In the genomic region with DNA sequence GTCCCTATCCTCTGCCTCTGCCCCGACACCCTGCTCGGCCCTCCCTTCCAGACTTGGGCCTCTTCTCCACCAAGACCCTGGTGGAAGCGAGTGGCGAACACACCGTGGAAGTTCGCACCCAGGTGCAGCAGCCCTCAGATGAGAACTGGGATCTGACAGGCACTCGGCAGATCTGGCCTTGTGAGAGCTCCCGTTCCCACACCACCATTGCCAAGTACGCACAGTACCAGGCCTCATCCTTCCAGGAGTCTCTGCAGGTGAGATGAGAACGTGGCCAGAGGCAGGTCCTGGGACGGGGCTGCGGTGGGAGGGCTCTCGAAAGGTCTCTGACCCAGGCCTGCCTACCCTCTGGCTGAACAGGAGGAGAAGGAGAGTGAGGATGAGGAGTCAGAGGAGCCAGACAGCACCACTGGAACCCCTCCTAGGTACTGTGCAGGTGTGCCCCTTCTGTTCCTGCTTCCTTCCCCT, we compare ENCODE assay signal across 8 cellular contexts. TPM values are rescaled to one million over a fixed set of nuclear protein-coding genes. Genes with fewer than 3 reads are reported as not detected.
DNase-seq lines count a peak whose midpoint lies in the region; ATAC-seq, FAIRE-seq and TF ChIP-seq lines count a peak whose summit lies in the region.

No MANE protein-coding gene starts in this region.

- no peak overlapping the region; the same call in 1 of the 2 replicates for H3K18ac ChIP-seq in H1 (ENCODE audit: extremely low read depth, low read length)

- intact Hi-C loops in prostate gland (cut with DNase I), result loop anchor here (2.0 kb wide), 1 partner anchor 28 kb away; no protein-coding TSS in a partner anchor

- no peak overlapping the region for H3K14ac ChIP-seq in H1 (ENCODE audit: insufficient read length)

- H3K4me1 Mint-ChIP-seq in activated T-cell treated with anti-CD3 and anti-CD28 coated beads, Interleukin-2, amount 50 U/mL, for 4 hours (ENCODE audit: low read depth), result peaks cover 43% of the 10 kb centered on the region
- peaks cover 54% of the 10 kb centered on the region for H3K4me1 Mint-ChIP-seq in stimulated activated memory B cell treated with anti-CD40 and anti-IgM and Interleukin-4, amounts not matched to agents 10 μg/mL and 1 μg/mL and 100 μg/mL, for 72 hours

- no peak for DNase-seq in activated T-cell treated with anti-CD3 and anti-CD28 coated beads, Interleukin-2, amount 50 U/mL, for 4 hours
- DNase-seq in activated T-cell treated with anti-CD3 and anti-CD28 coated beads for 4 hours (no peak), H1 (ENCODE audit: low read depth in 1 of 2, low spot score in 2 of 2) (no peak), HK-2 (ENCODE audit: unreplicated experiment) (no peak), prostate gland (ENCODE audit: low spot score) (no peak)

- POLR2A ChIA-PET in H1 (lab: Charles Lee; ENCODE audit: partially characterized antibody), result interaction anchor here (0.8 to 4.0 kb wide), 4 partner anchors 9 to 18 kb away, joined by 3 to 24 read pairs (median 4); no protein-coding TSS in a partner anchor

- H3K9ac ChIP-seq in SU-DHL-6 (ENCODE audit: low read length), result peak overlapping the region; percentile 61
- no peak overlapping the region for H3K9ac ChIP-seq in H1 (replicated peaks in 1 of 4; ENCODE audit: extremely low read depth in 1 of 4, low read depth in 3 of 4, low read length in 3 of 4)

- no peaks in the 10 kb centered on the region for H3K27me3 ChIP-seq in SU-DHL-6 (ENCODE audit: low read length)
- peaks cover 28 to 46% (median 42%) of the 10 kb centered on the region in 4 experiments for H3K27me3 ChIP-seq in H1 (replicated peaks in 1 of 4; ENCODE audit: control insufficient read depth in 3 of 4, extremely low read depth in 1 of 4, insufficient read depth in 3 of 4, low read length in 3 of 4)
- no peaks in the 10 kb centered on the region for H3K27me3 ChIP-seq in prostate gland (replicated peaks; ENCODE audit: insufficient read depth)

- no peaks in the 10 kb centered on the region for H3K79me1 ChIP-seq in H1 (ENCODE audit: low read depth, low read length)

- no peak for FAIRE-seq in H1 (lab: Jason Lieb, UNC)

- no peak for TF ChIP-seq POLR2A in H1 (IDR thresholded peaks at IDR 0.05; ENCODE audit: control extremely low read depth in 1 of 2, low read depth in 2 of 2, low read length in 2 of 2)
- no peak for TF ChIP-seq POLR2A in prostate gland (IDR thresholded peaks at IDR 0.05)

- no peak overlapping the region; the same call in 1 of the 2 replicates for H2BK15ac ChIP-seq in H1 (ENCODE audit: low read length)

- H3K4ac ChIP-seq in H1 (replicated peaks; ENCODE audit: insufficient read length, low read depth, low read length), result no peak overlapping the region

- peak overlapping the region; percentile 42; the same call in 1 of the 2 replicates for H2AK5ac ChIP-seq in H1 (ENCODE audit: low read depth, low read length)

- H3K27ac Mint-ChIP-seq in stimulated activated memory B cell treated with anti-CD40 and anti-IgM and Interleukin-4, amounts not matched to agents 10 μg/mL and 1 μg/mL and 100 μg/mL, for 72 hours, result peak overlapping the region; percentile 70

- no peaks in the 10 kb centered on the region for H3K9me3 Mint-ChIP-seq in activated T-cell treated with anti-CD3 and anti-CD28 coated beads, Interleukin-2, amount 50 U/mL, for 4 hours
- no peaks in the 10 kb centered on the region for H3K9me3 Mint-ChIP-seq in stimulated activated memory B cell treated with anti-CD40 and anti-IgM and Interleukin-4, amounts not matched to agents 10 μg/mL and 1 μg/mL and 100 μg/mL, for 72 hours

- no peak overlapping the region for H3K23ac ChIP-seq in H1 (ENCODE audit: insufficient read length)

- WGBS in H1 (ENCODE audit: extremely low coverage in 1 of 2, insufficient coverage in 1 of 2, insufficient read length in 1 of 2, insufficient replicate concordance in 2 of 2, low coverage in 1 of 2, low lambda C conversion rate in 2 of 2, missing lambda C conversion rate in 1 of 2), 2 experiments, result 84% methylated on average over 12 of the region's 13 CpGs; no CpG with 5 or more reads in 1 of the 2 experiments
- WGBS in prostate gland, result 87% methylated on average over 13 of the region's 13 CpGs

- no peak overlapping the region for H4K8ac ChIP-seq in H1 (ENCODE audit: extremely low read depth, insufficient read depth, low read length)

- TF ChIP-seq RAD21 in H1 (IDR thresholded peaks at IDR 0.05 in 1 of 2, conservative IDR thresholded peaks at IDR 0.05 in 1 of 2; ENCODE audit: low read depth in 2 of 2, low read length in 2 of 2), result no peak

- peaks cover 38% of the 10 kb centered on the region for H3K36me3 Mint-ChIP-seq in activated T-cell treated with anti-CD3 and anti-CD28 coated beads, Interleukin-2, amount 50 U/mL, for 4 hours (ENCODE audit: insufficient read depth)
- H3K36me3 Mint-ChIP-seq in stimulated activated memory B cell treated with anti-CD40 and anti-IgM and Interleukin-4, amounts not matched to agents 10 μg/mL and 1 μg/mL and 100 μg/mL, for 72 hours, result peaks cover 61% of the 10 kb centered on the region

- H3K79me2 ChIP-seq in SU-DHL-6 (ENCODE audit: insufficient read depth, low read length), result peaks cover 7% of the 10 kb centered on the region
- H3K79me2 ChIP-seq in H1 (ENCODE audit: control insufficient read depth in 1 of 2, insufficient read depth in 2 of 2, low read length in 2 of 2), result no peaks in the 10 kb centered on the region

- peak overlapping the region; percentile 68 for H3K4me2 ChIP-seq in SU-DHL-6 (ENCODE audit: low read depth, low read length, poor library complexity, severe bottlenecking)
- peak overlapping the region; percentile 74 to 94 for H3K4me2 ChIP-seq in H1 (ENCODE audit: insufficient read depth in 1 of 2, low read depth in 2 of 2, low read length in 2 of 2)

- CTCF ChIA-PET in H1 (lab: Charles Lee; ENCODE audit: partially characterized antibody), result interaction anchor here (0.5 to 4.9 kb wide), 18 partner anchors 9 to 291 kb away, joined by 3 to 44 read pairs (median 4); a partner anchor contains a TSS

- H2BK5ac ChIP-seq in H1 (ENCODE audit: low read depth, low read length), result no peak overlapping the region; the same call in 1 of the 2 replicates

- peak overlapping the region; percentile 53; the same call in 1 of the 2 replicates for H2BK12ac ChIP-seq in H1 (ENCODE audit: low read depth, low read length)

- H3K27ac ChIP-seq in SU-DHL-6 (ENCODE audit: low read depth, low read length), result peak overlapping the region; percentile 65
- H3K27ac ChIP-seq in H1 (ENCODE audit: low read depth, low read length), result no peak overlapping the region
- H3K27ac ChIP-seq in prostate gland, result peak overlapping the region in 1 of 2 donors; percentile 43

- peaks cover 10% of the 10 kb centered on the region for H3K23me2 ChIP-seq in H1 (ENCODE audit: low read depth, low read length)

- TF ChIP-seq CTCF in SU-DHL-6 (IDR thresholded peaks at IDR 0.05; ENCODE audit: insufficient read depth, low read length, poor library complexity, severe bottlenecking) (no peak), H1 (IDR thresholded peaks at IDR 0.05; ENCODE audit: control extremely low read depth in 1 of 3, insufficient read depth in 1 of 3, low read depth in 1 of 3, low read length in 3 of 3) (no peak), prostate gland (IDR thresholded peaks at IDR 0.05) (no peak)

- no peak for TF ChIP-seq EP300 in H1 (IDR thresholded peaks at IDR 0.05; ENCODE audit: borderline replicate concordance in 1 of 2, low read depth in 2 of 2, low read length in 2 of 2)

- no peaks in the 10 kb centered on the region for H3K9me2 ChIP-seq in SU-DHL-6 (replicated peaks; ENCODE audit: insufficient read depth, low read length)

- H3F3A ChIP-seq in SU-DHL-6 (ENCODE audit: insufficient read depth), result peaks cover 10% of the 10 kb centered on the region

- no peaks in the 10 kb centered on the region for H3K27me3 Mint-ChIP-seq in activated T-cell treated with anti-CD3 and anti-CD28 coated beads, Interleukin-2, amount 50 U/mL, for 4 hours (ENCODE audit: low read depth)
- no peaks in the 10 kb centered on the region for H3K27me3 Mint-ChIP-seq in stimulated activated memory B cell treated with anti-CD40 and anti-IgM and Interleukin-4, amounts not matched to agents 10 μg/mL and 1 μg/mL and 100 μg/mL, for 72 hours

- peak overlapping the region; percentile 74 for H3K4me3 Mint-ChIP-seq in activated T-cell treated with anti-CD3 and anti-CD28 coated beads, Interleukin-2, amount 50 U/mL, for 4 hours
- peak overlapping the region; percentile 74 for H3K4me3 Mint-ChIP-seq in stimulated activated memory B cell treated with anti-CD40 and anti-IgM and Interleukin-4, amounts not matched to agents 10 μg/mL and 1 μg/mL and 100 μg/mL, for 72 hours

- no peak overlapping the region for H3K56ac ChIP-seq in H1 (replicated peaks; ENCODE audit: insufficient read length, low read depth, low read length)

- H4K91ac ChIP-seq in H1 (replicated peaks; ENCODE audit: insufficient read length, low read length), result no peak overlapping the region

- H3K4me1 ChIP-seq in H1 (replicated peaks in 1 of 4; ENCODE audit: control insufficient read depth in 3 of 4, insufficient read depth in 4 of 4, low read length in 3 of 4) (peaks cover 0 to 31% (median 26%) of the 10 kb centered on the region in 4 experiments; a peak in 6 of 7 replicates), prostate gland (replicated peaks) (peaks cover under 1% of the 10 kb centered on the region)

- H4K5ac ChIP-seq in H1 (ENCODE audit: insufficient read length, low read depth, low read length), result no peak overlapping the region

- no peaks in the 10 kb centered on the region for H3K36me3 ChIP-seq in SU-DHL-6 (ENCODE audit: low read length)
- peaks cover 0 to 4% (median 0%) of the 10 kb centered on the region in 4 experiments; a peak in 3 of 8 replicates for H3K36me3 ChIP-seq in H1 (ENCODE audit: control insufficient read depth in 2 of 4, insufficient read depth in 4 of 4, low read length in 3 of 4)
- peaks cover 22 to 33% of the 10 kb centered on the region in 2 donors for H3K36me3 ChIP-seq in prostate gland

- H3K9me3 ChIP-seq in SU-DHL-6 (ENCODE audit: insufficient read depth, low read length), result no peaks in the 10 kb centered on the region
- H3K9me3 ChIP-seq in H1 (ENCODE audit: insufficient read depth in 2 of 2, low read depth in 1 of 2, low read length in 1 of 2), result no peaks in the 10 kb centered on the region
- H3K9me3 ChIP-seq in prostate gland, result no peaks in the 10 kb centered on the region

- H2AFZ ChIP-seq in SU-DHL-6 (ENCODE audit: low read depth, low read length, severe bottlenecking) (no peak overlapping the region), H1 (ENCODE audit: low read length) (no peak overlapping the region)

- peak; percentile 5 to 13 for ATAC-seq in activated T-cell treated with anti-CD3 and anti-CD28 coated beads, Interleukin-2, amount 50 U/mL, for 4 hours
- ATAC-seq in stimulated activated memory B cell treated with anti-CD40 and anti-IgM and Interleukin-4, amounts not matched to agents 10 μg/mL and 1 μg/mL and 100 μg/mL, for 72 hours, result no peak
- no peak for ATAC-seq in GM19452 (IDR thresholded peaks at IDR 0.05; ENCODE audit: unreplicated experiment)

- H2BK120ac ChIP-seq in H1 (replicated peaks; ENCODE audit: low read depth, low read length), result no peak overlapping the region

- 0 out of 2 replicates have a peak overlapping the region, but pooled peaks have one; percentile 21 for H2BK20ac ChIP-seq in H1 (ENCODE audit: low read length)

- H3K4me3 ChIP-seq in SU-DHL-6 (ENCODE audit: insufficient read depth, low read length, poor library complexity, severe bottlenecking) (peak overlapping the region; percentile 60), H1 (ENCODE audit: extremely low read depth in 1 of 4, insufficient read depth in 2 of 4, low read depth in 3 of 4, low read length in 4 of 4) (peak overlapping the region; percentile 39 to 65 (median 52)), prostate gland (no peak overlapping the region)

- H4K20me1 ChIP-seq in SU-DHL-6 (ENCODE audit: low read depth, low read length) (no peaks in the 10 kb centered on the region), H1 (replicated peaks in 1 of 2; ENCODE audit: control insufficient read depth in 1 of 2, insufficient read depth in 2 of 2, low read length in 2 of 2) (peaks cover 0 to 20% of the 10 kb centered on the region in 2 experiments)

RNA-seq across cellular contexts. Expression of a gene that starts 3.9 kb away (rescaled TPM):
- total RNA-seq in activated T-cell treated with anti-CD3 and anti-CD28 coated beads, Interleukin-2, amount 50 U/mL, for 4 hours, result 10 to 100 TPM in 1 of 3 donors, 1 to 10 TPM in 2; 8.9 to 11.1 (median 9.9) TPM
- total RNA-seq in H1 (2021; fragmentation: NEBNext Ultra II Directional; extraction: Animal tissue kit (Norgen Biotek cat#: 25700)), result 0.69 TPM in 1 of 2 replicates, not detected in the other
- polyA plus RNA-seq in H1 (2011; rRNA removed), result 8.8 and 11.6 TPM in 2 replicates
- polyA plus RNA-seq in H1 (2011; cell fraction: cytosol; rRNA removed), result 4.2 TPM
- polyA plus RNA-seq in H1 (2011; cell fraction: nucleus; rRNA removed), result 6.0 TPM
- 2.9 to 6.2 TPM (median 4.0 TPM) in 4 replicates for polyA plus RNA-seq in H1 (2012, experiment 1 of 2)
- polyA plus RNA-seq in H1 (2012, experiment 2 of 2), result 5.3 TPM
- 1.1 TPM for polyA plus RNA-seq in H1 (2013, experiment 1 of 2)
- 1.3 TPM for polyA plus RNA-seq in H1 (2013, experiment 2 of 2)
- polyA minus RNA-seq in H1 (2011; rRNA and poly(A)+ RNA removed), result 0.37 and 0.91 TPM in 2 replicates
- polyA minus RNA-seq in H1 (2011; cell fraction: cytosol; rRNA and poly(A)+ RNA removed), result not detected
- 2.1 TPM for polyA minus RNA-seq in H1 (2011; cell fraction: nucleus; rRNA and poly(A)+ RNA removed)
- 10 to 100 TPM; 11.1 to 15.7 TPM for total RNA-seq in prostate gland

RNA-seq across cellular contexts. Expression of a gene that starts 6.4 kb away (rescaled TPM):
- total RNA-seq in activated T-cell treated with anti-CD3 and anti-CD28 coated beads, Interleukin-2, amount 50 U/mL, for 4 hours, result 10 to 100 TPM; 40.4 to 47.5 (median 41.5) TPM
- total RNA-seq in H1 (2021; fragmentation: NEBNext Ultra II Directional; extraction: Animal tissue kit (Norgen Biotek cat#: 25700)), result 27.0 and 30.2 TPM in 2 replicates
- polyA plus RNA-seq in H1 (2011; rRNA removed), result 109 and 116 TPM in 2 replicates
- 69.8 TPM for polyA plus RNA-seq in H1 (2011; cell fraction: cytosol; rRNA removed)
- 69.1 TPM for polyA plus RNA-seq in H1 (2011; cell fraction: nucleus; rRNA removed)
- polyA plus RNA-seq in H1 (2012, experiment 1 of 2), result 37.0 to 54.9 TPM (median 48.8 TPM) in 4 replicates
- polyA plus RNA-seq in H1 (2012, experiment 2 of 2), result 49.4 TPM
- 62.5 TPM for polyA plus RNA-seq in H1 (2013, experiment 1 of 2)
- polyA plus RNA-seq in H1 (2013, experiment 2 of 2), result 54.4 TPM
- 5.6 and 11.4 TPM in 2 replicates for polyA minus RNA-seq in H1 (2011; rRNA and poly(A)+ RNA removed)
- polyA minus RNA-seq in H1 (2011; cell fraction: cytosol; rRNA and poly(A)+ RNA removed), result 93.6 TPM
- polyA minus RNA-seq in H1 (2011; cell fraction: nucleus; rRNA and poly(A)+ RNA removed), result 26.3 TPM
- 100 to 1,000 TPM in 1 of 2 donors, 10 to 100 TPM in 1; 74.6 to 163 TPM for total RNA-seq in prostate gland

RNA-seq across cellular contexts. Expression of a gene that starts 6.8 kb away (rescaled TPM):
- total RNA-seq in activated T-cell treated with anti-CD3 and anti-CD28 coated beads, Interleukin-2, amount 50 U/mL, for 4 hours, result 10 to 100 TPM; 19.7 to 20.8 (median 20.6) TPM
- total RNA-seq in H1 (2021; fragmentation: NEBNext Ultra II Directional; extraction: Animal tissue kit (Norgen Biotek cat#: 25700)), result 15.5 and 18.0 TPM in 2 replicates
- polyA plus RNA-seq in H1 (2011; rRNA removed), result 11.0 and 13.5 TPM in 2 replicates
- polyA plus RNA-seq in H1 (2011; cell fraction: cytosol; rRNA removed), result 14.5 TPM
- 11.9 TPM for polyA plus RNA-seq in H1 (2011; cell fraction: nucleus; rRNA removed)
- polyA plus RNA-seq in H1 (2012, experiment 1 of 2), result 13.6 to 15.2 TPM (median 14.3 TPM) in 4 replicates
- 1.9 TPM for polyA plus RNA-seq in H1 (2012, experiment 2 of 2)
- 9.2 TPM for polyA plus RNA-seq in H1 (2013, experiment 1 of 2)
- polyA plus RNA-seq in H1 (2013, experiment 2 of 2), result 10.4 TPM
- polyA minus RNA-seq in H1 (2011; rRNA and poly(A)+ RNA removed), result 10.8 and 16.3 TPM in 2 replicates
- polyA minus RNA-seq in H1 (2011; cell fraction: cytosol; rRNA and poly(A)+ RNA removed), result 5.7 TPM
- polyA minus RNA-seq in H1 (2011; cell fraction: nucleus; rRNA and poly(A)+ RNA removed), result 10.8 TPM
- 10 to 100 TPM in 1 of 2 donors, 1 to 10 TPM in 1; 5.7 to 20.8 TPM for total RNA-seq in prostate gland

RNA-seq across cellular contexts. Expression of a gene that starts 17.0 kb away (rescaled TPM):
- total RNA-seq in activated T-cell treated with anti-CD3 and anti-CD28 coated beads, Interleukin-2, amount 50 U/mL, for 4 hours, result 100 to 1,000 TPM; 187 to 226 (median 206) TPM
- total RNA-seq in H1 (2021; fragmentation: NEBNext Ultra II Directional; extraction: Animal tissue kit (Norgen Biotek cat#: 25700)), result 3.4 and 3.7 TPM in 2 replicates
- 0.48 and 0.80 TPM in 2 replicates for polyA plus RNA-seq in H1 (2011; rRNA removed)
- 0.39 TPM for polyA plus RNA-seq in H1 (2011; cell fraction: cytosol; rRNA removed)
- polyA plus RNA-seq in H1 (2011; cell fraction: nucleus; rRNA removed), result 2.0 TPM
- 3.7 to 5.8 TPM (median 5.1 TPM) in 4 replicates for polyA plus RNA-seq in H1 (2012, experiment 1 of 2)
- polyA plus RNA-seq in H1 (2012, experiment 2 of 2), result 3.0 TPM
- polyA plus RNA-seq in H1 (2013, experiment 1 of 2), result 1.2 TPM
- 1.2 TPM for polyA plus RNA-seq in H1 (2013, experiment 2 of 2)
- polyA minus RNA-seq in H1 (2011; rRNA and poly(A)+ RNA removed), result 1.8 and 2.0 TPM in 2 replicates
- polyA minus RNA-seq in H1 (2011; cell fraction: cytosol; rRNA and poly(A)+ RNA removed), result 2.1 TPM
- polyA minus RNA-seq in H1 (2011; cell fraction: nucleus; rRNA and poly(A)+ RNA removed), result 8.7 TPM
- total RNA-seq in prostate gland, result 10 to 100 TPM; 12.7 to 30.2 TPM

RNA-seq across cellular contexts. Expression of a gene that starts 37.6 kb away (rescaled TPM):
- total RNA-seq in activated T-cell treated with anti-CD3 and anti-CD28 coated beads, Interleukin-2, amount 50 U/mL, for 4 hours, result 100 to 1,000 TPM; 117 to 127 (median 123) TPM
- total RNA-seq in H1 (2021; fragmentation: NEBNext Ultra II Directional; extraction: Animal tissue kit (Norgen Biotek cat#: 25700)), result 12.9 and 14.2 TPM in 2 replicates
- polyA plus RNA-seq in H1 (2011; rRNA removed), result 12.3 and 18.3 TPM in 2 replicates
- polyA plus RNA-seq in H1 (2011; cell fraction: cytosol; rRNA removed), result 12.4 TPM
- polyA plus RNA-seq in H1 (2011; cell fraction: nucleus; rRNA removed), result 45.8 TPM
- 20.4 to 31.7 TPM (median 27.8 TPM) in 4 replicates for polyA plus RNA-seq in H1 (2012, experiment 1 of 2)
- 4.9 TPM for polyA plus RNA-seq in H1 (2012, experiment 2 of 2)
- 12.0 TPM for polyA plus RNA-seq in H1 (2013, experiment 1 of 2)
- polyA plus RNA-seq in H1 (2013, experiment 2 of 2), result 11.8 TPM
- 17.4 and 27.2 TPM in 2 replicates for polyA minus RNA-seq in H1 (2011; rRNA and poly(A)+ RNA removed)
- 16.4 TPM for polyA minus RNA-seq in H1 (2011; cell fraction: cytosol; rRNA and poly(A)+ RNA removed)
- polyA minus RNA-seq in H1 (2011; cell fraction: nucleus; rRNA and poly(A)+ RNA removed), result 16.2 TPM
- 100 to 1,000 TPM; 166 to 196 TPM for total RNA-seq in prostate gland

Comparison
In these comparisons a context has a peak if more than half of its experiments do, and no peak if none do; other contexts are left out.
1. ATAC-seq: peak in activated T-cell treated with anti-CD3 and anti-CD28 coated beads, Interleukin-2, amount 50 U/mL, for 4 hours (2 of 2); none in stimulated activated memory B cell treated with anti-CD40 and anti-IgM and Interleukin-4, amounts not matched to agents 10 μg/mL and 1 μg/mL and 100 μg/mL, for 72 hours (single experiment) and GM19452 (single experiment).
2. H3K4me3 ChIP-seq: peak in SU-DHL-6 (single experiment) and H1 (4 of 4); none in prostate gland (0 of 2).